ENCODE assay signal across 7 cellular contexts in genomic region chr4:13454786-13455185, GRCh38.
"Had no signal": no experiment of that assay in that cellular context is flagged by ENCODE, and none has a peak within 500 bp of the region (broad histone marks: within the 10 kb centered on the region; RNA-seq: fewer than 3 reads in every experiment).

No MANE protein-coding gene starts in this region.

- H3K27ac ChIP-seq: GM23248 had no signal

- ATAC-seq: HCT116, K562 had no signal

- DNase-seq: GOT3, H7, KG1 had no signal

- H3K4me3 ChIP-seq: GM23248, HAP-1, K562 had no signal

- H3K4me1 ChIP-seq: HAP-1 had no signal

- H3K9ac ChIP-seq: GM23248 had no signal

- H3K9me3 ChIP-seq: HAP-1 had no signal

- H2AFZ ChIP-seq: GM23248 had no signal
